Comparison of ENCODE assay signal across 20 cellular contexts in genomic region chr3:161893972-161894371, GRCh38.
DNase-seq lines count a peak whose midpoint lies in the region; ATAC-seq and TF ChIP-seq lines count a peak whose summit lies in the region.
"Had no signal": no experiment of that assay in that cellular context is flagged by ENCODE, and none has a peak within 500 bp of the region (broad histone marks: within the 10 kb centered on the region; RNA-seq: fewer than 3 reads in every experiment).

No MANE protein-coding gene starts in this region.

- no peak overlapping the region for H3K4me3 ChIP-seq in astrocyte of the cerebellum (ENCODE audit: low read depth, low read length)
- H3K4me3 ChIP-seq: lower lobe of right lung, spleen, tibial artery had no signal

- in situ Hi-C loops in astrocyte of the cerebellum (cut with HindIII; ENCODE audit: low sequenced_read_pairs), result no loop called here

- no peak for ATAC-seq in GM21737 (IDR thresholded peaks at IDR 0.05; ENCODE audit: unreplicated experiment)
- ATAC-seq in GM18907 (IDR thresholded peaks at IDR 0.05; ENCODE audit: unreplicated experiment), result no peak
- ATAC-seq: HepG2; lower lobe of right lung; stimulated activated effector memory CD8-positive, alpha-beta T cell treated with anti-CD3 and anti-CD28 coated beads, Interleukin-12 subunit alpha, Interleukin-12 subunit beta, amount 100 ng/mL, for 72 hours had no signal

- CTCF ChIA-PET in RWPE1 (lab: Yijun Ruan, JAX), result interaction anchor here (0.7 kb wide), 1 partner anchor 9 kb away, joined by 5 read pairs; no protein-coding TSS in a partner anchor

- TF ChIP-seq CTCF in astrocyte of the cerebellum (IDR thresholded peaks at IDR 0.05; ENCODE audit: low read depth, low read length, missing control alignments), result no peak
- TF ChIP-seq CTCF in RWPE1 (conservative IDR thresholded peaks at IDR 0.05; ENCODE audit: low read depth), result no peak

- no peak overlapping the region for H3K27ac ChIP-seq in RWPE1
- H3K27ac ChIP-seq: lower lobe of right lung, spleen, tibial artery had no signal

- DNase-seq in HS-27A (ENCODE audit: low read depth) (peak; percentile 34), astrocyte of the cerebellum (ENCODE audit: low read depth) (peak; percentile 20), fibroblast of the conjunctiva (ENCODE audit: low read depth) (peak; percentile 68), RWPE1 (ENCODE audit: low spot score) (no peak)
- DNase-seq in stimulated activated CD4-positive, alpha-beta T cell treated with anti-CD3 and anti-CD28 coated beads, Interleukin-2, amount 100 ng/mL, for 48 hours, result no peak
- DNase-seq: activated B cell treated with CpG ODN at 0.5 μM for 24 hours; activated naive CD8-positive, alpha-beta T cell treated with anti-CD3 and anti-CD28 coated beads, Interleukin-2, amount 10 ng/mL, durations not matched to agents 7 days and 5 days; DMS53; lower lobe of right lung; MV-4-11; naive B cell; NCI-H2029; SHP77 treated with DMSO at 0.1 percent for 48 hours; spleen; T-helper 2 cell; tibial artery had no signal

- POLR2A ChIA-PET in RWPE1 (lab: Yijun Ruan, JAX; ENCODE audit: low non-redundant PET), result no interaction called here

Comparison
In these comparisons a context has a peak if more than half of its experiments do, and no peak if none do; other contexts are left out.
1. DNase-seq: peak in HS-27A (single experiment), astrocyte of the cerebellum (single experiment) and fibroblast of the conjunctiva (single experiment); none in RWPE1 (single experiment) and stimulated activated CD4-positive, alpha-beta T cell treated with anti-CD3 and anti-CD28 coated beads, Interleukin-2, amount 100 ng/mL, for 48 hours (0 of 2).